13 cellular contexts compared by ENCODE assay signal in the genomic region with DNA sequence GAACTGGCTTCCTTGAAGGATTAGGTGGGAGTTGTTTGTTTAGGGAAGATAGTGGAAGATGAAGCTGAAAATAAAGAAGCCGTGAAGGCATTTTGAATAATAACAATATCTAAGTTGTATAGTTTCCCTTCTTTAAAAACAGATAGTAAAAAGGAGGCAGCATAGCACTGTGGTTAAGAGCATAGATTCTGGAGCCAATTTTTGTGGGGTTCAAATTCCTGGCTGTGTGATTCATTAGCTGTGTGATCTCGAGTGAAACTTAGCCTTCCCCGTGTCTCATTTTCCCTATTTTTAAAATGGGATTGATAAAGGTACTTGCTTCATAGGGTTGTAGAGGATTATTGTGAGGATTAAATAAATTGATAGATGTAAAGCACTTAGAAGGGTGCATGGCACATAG.
A peak's percentile ranks its signal among the peaks of the same experiment; 100 is the strongest.
DNase-seq lines count a peak whose midpoint lies in the region; ATAC-seq and TF ChIP-seq lines count a peak whose summit lies in the region.
"Had no signal": no experiment of that assay in that cellular context is flagged by ENCODE, and none has a peak within 500 bp of the region (broad histone marks: within the 10 kb centered on the region; RNA-seq: fewer than 3 reads in every experiment).

No MANE protein-coding gene starts in this region.

- H3K36me3 Mint-ChIP-seq in H9 (ENCODE audit: insufficient read depth in 1 of 3, low read depth in 3 of 3): peaks cover 0 to 4% (median 1%) of the 10 kb centered on the region in 3 experiments; a peak in 2 of 7 replicates
- peaks cover 3% of the 10 kb centered on the region; the same call in 1 of the 2 replicates for H3K36me3 Mint-ChIP-seq in WTC11

- no peak overlapping the region for H3K4me3 Mint-ChIP-seq in H9
- no peak overlapping the region for H3K4me3 Mint-ChIP-seq in WTC11

- H3K4me1 ChIP-seq in H9 (ENCODE audit: insufficient read depth, low read length) (peaks cover 15% of the 10 kb centered on the region; the same call in 1 of the 2 replicates), osteoblast (ENCODE audit: insufficient read depth, low read length) (peaks cover 9% of the 10 kb centered on the region)

- no CpG with 5 or more reads among the region's 3 CpGs for WGBS in H9 (ENCODE audit: extremely low coverage, insufficient read length, low lambda C conversion rate)

- H4K20me1 ChIP-seq in H9 (ENCODE audit: control insufficient read depth, insufficient read depth, insufficient read length) (no peaks in the 10 kb centered on the region), osteoblast (ENCODE audit: insufficient read depth, low read length) (no peaks in the 10 kb centered on the region)

- no peak overlapping the region for H2BK20ac ChIP-seq in H9 (ENCODE audit: low read depth, low read length, poor library complexity, severe bottlenecking)

- DNase-seq in H9 (no peak), WTC11 (ENCODE audit: low spot score) (no peak), fibroblast of peridontal ligament (ENCODE audit: extremely low read depth) (peak; percentile 19), osteoblast (ENCODE audit: insufficient read length, low spot score, missing footprints) (no peak), NCI-H1092 treated with DMSO at 0.1 percent for 48 hours (lab: John Stamatoyannopoulos, UW) (no peak), NCI-H1417 treated with DMSO at 0.1 percent for 48 hours (lab: John Stamatoyannopoulos, UW) (no peak)
- DNase-seq in stimulated activated CD4-positive, alpha-beta T cell treated with anti-CD3 and anti-CD28 coated beads, Interleukin-12 subunit alpha, Interleukin-12 subunit beta, amount 100 ng/mL, for 4 hours: no peak
- no peak for DNase-seq in NK-92 treated with Interleukin-12 subunit alpha and Interleukin-12 subunit beta, amount 100 ng/mL, for 24 hours (lab: John Stamatoyannopoulos, UW)
- DNase-seq: DMS153, NCI-H1694, NCI-H446 had no signal

- H3K4ac ChIP-seq in H9 (ENCODE audit: low read depth, low read length): no peak overlapping the region

- H3K9ac ChIP-seq in H9 (ENCODE audit: extremely low read depth, insufficient read length, low read length): no peak overlapping the region

- H3K9me3 ChIP-seq in H9 (ENCODE audit: control insufficient read depth, low read depth, low read length) (no peaks in the 10 kb centered on the region), osteoblast (ENCODE audit: low read depth, low read length) (no peaks in the 10 kb centered on the region)
- H3K9me3 ChIP-seq: HAP-1 had no signal

- no peak overlapping the region for H2BK120ac ChIP-seq in H9 (ENCODE audit: low read depth, low read length, poor library complexity, severe bottlenecking)

- H3K36me3 ChIP-seq in osteoblast (ENCODE audit: insufficient read depth, low read length): no peaks in the 10 kb centered on the region
- H3K36me3 ChIP-seq: HAP-1 had no signal

- H3K27me3 ChIP-seq in H9 (ENCODE audit: insufficient read depth, low read length): no peaks in the 10 kb centered on the region
- H3K27me3 ChIP-seq in osteoblast (ENCODE audit: insufficient read depth, low read length): no peaks in the 10 kb centered on the region

- no peak overlapping the region for H3K23ac ChIP-seq in H9 (ENCODE audit: insufficient read length, low read depth, low read length)

- H3K79me2 ChIP-seq in H9 (ENCODE audit: insufficient read depth, low read length) (no peaks in the 10 kb centered on the region), osteoblast (ENCODE audit: insufficient read depth, low read length) (no peaks in the 10 kb centered on the region)

- H3K4me3 ChIP-seq in osteoblast (ENCODE audit: insufficient read depth, low read length): no peak overlapping the region
- H3K4me3 ChIP-seq: HAP-1 had no signal

- no peak overlapping the region for H2BK12ac ChIP-seq in H9 (ENCODE audit: insufficient read length, low read depth, low read length)

- H3K18ac ChIP-seq in H9 (ENCODE audit: insufficient read length, low read depth, low read length): no peak overlapping the region

- POLR2A ChIA-PET in WTC11 (lab: Charles Lee): no interaction called here

- H4K5ac ChIP-seq in H9 (ENCODE audit: insufficient read length, low read depth, low read length): no peak overlapping the region

- no peak overlapping the region for H3K14ac ChIP-seq in H9 (ENCODE audit: insufficient read depth, low read length)

- H2AFZ ChIP-seq in H9 (ENCODE audit: low read length): no peak overlapping the region
- no peak overlapping the region for H2AFZ ChIP-seq in osteoblast (ENCODE audit: low read length)

- no peak overlapping the region for H4K8ac ChIP-seq in H9 (replicated peaks; ENCODE audit: insufficient read length, low read depth, low read length)

- H3K56ac ChIP-seq in H9 (ENCODE audit: insufficient read length, low read depth, low read length): no peak overlapping the region

- CTCF ChIA-PET in WTC11 (lab: Charles Lee): no interaction called here

- H2AK5ac ChIP-seq in H9 (ENCODE audit: insufficient read length, low read length): no peak overlapping the region

- no peak overlapping the region for H2BK5ac ChIP-seq in H9 (ENCODE audit: insufficient read length, low read length)

- H4K91ac ChIP-seq in H9 (ENCODE audit: insufficient read length, low read depth, low read length): no peak overlapping the region

- peak overlapping the region in 2 of 3 experiments; percentile 1 to 82; a peak in 2 of 7 replicates for H3K27ac Mint-ChIP-seq in H9
- H3K27ac Mint-ChIP-seq in WTC11: 0 out of 2 replicates have a peak overlapping the region, but pooled peaks have one; percentile 3
- H3K27ac Mint-ChIP-seq: IgD-negative memory B cell had no signal

- H3K9me3 Mint-ChIP-seq in H9: no peaks in the 10 kb centered on the region; a peak in 1 of 5 replicates
- peaks cover 3% of the 10 kb centered on the region; the same call in 1 of the 2 replicates for H3K9me3 Mint-ChIP-seq in WTC11
- H3K9me3 Mint-ChIP-seq: IgD-negative memory B cell had no signal

- H3K4me2 ChIP-seq in H9 (ENCODE audit: insufficient read depth, insufficient read length, low read length) (no peak overlapping the region), osteoblast (ENCODE audit: insufficient read depth, low read length) (peak overlapping the region; percentile 46)

- peaks cover 65 to 67% of the 10 kb centered on the region in 2 experiments for H3K4me1 Mint-ChIP-seq in H9
- H3K4me1 Mint-ChIP-seq in WTC11: peaks cover 81% of the 10 kb centered on the region

- H3K79me1 ChIP-seq in H9 (ENCODE audit: insufficient read depth, low read depth, low read length, poor library complexity, severe bottlenecking): no peaks in the 10 kb centered on the region

- H3K27me3 Mint-ChIP-seq in H9 (ENCODE audit: low read depth) (no peaks in the 10 kb centered on the region), WTC11 (ENCODE audit: low read depth) (no peaks in the 10 kb centered on the region)
- H3K27me3 Mint-ChIP-seq: IgD-negative memory B cell had no signal

- no peaks in the 10 kb centered on the region for H3K23me2 ChIP-seq in H9 (ENCODE audit: insufficient read length, low read depth, low read length, poor library complexity, severe bottlenecking)

- no peak overlapping the region for H3T11ph ChIP-seq in H9 (ENCODE audit: low read length)

- no peak overlapping the region for H2BK15ac ChIP-seq in H9 (ENCODE audit: low read depth, low read length)

- TF ChIP-seq CTCF in H9 (conservative IDR thresholded peaks at IDR 0.05) (no peak), WTC11 (IDR thresholded peaks at IDR 0.05) (no peak), osteoblast (IDR thresholded peaks at IDR 0.05; ENCODE audit: extremely low read depth, low read depth, low read length) (no peak)

- H3K27ac ChIP-seq in H9 (ENCODE audit: insufficient read length, low read depth, low read length): no peak overlapping the region
- no peak overlapping the region for H3K27ac ChIP-seq in osteoblast (ENCODE audit: low read depth, low read length)

- no peak for ATAC-seq in WTC11

TF ChIP-seq in WTC11, 78 proteins besides CTCF, POLR2A, EP300 and RAD21 (continues in another document):
- TF ChIP-seq NFATC4 (CRISPR knock-in tag; IDR thresholded peaks at IDR 0.05) (no peak), TP53 (CRISPR knock-in tag; IDR thresholded peaks at IDR 0.05) (no peak), ZNF263 (CRISPR knock-in tag; IDR thresholded peaks at IDR 0.05; ENCODE audit: low read depth) (no peak), MXD4 (CRISPR knock-in tag; IDR thresholded peaks at IDR 0.05; ENCODE audit: borderline replicate concordance) (no peak), GABPB1 (CRISPR knock-in tag; IDR thresholded peaks at IDR 0.05) (no peak), TEAD1 (CRISPR knock-in tag; IDR thresholded peaks at IDR 0.05) (no peak), SOX15 (CRISPR knock-in tag; IDR thresholded peaks at IDR 0.05) (no peak), ESRRA (CRISPR knock-in tag; IDR thresholded peaks at IDR 0.05; ENCODE audit: borderline replicate concordance) (no peak)
- TF ChIP-seq, protein P1, sequence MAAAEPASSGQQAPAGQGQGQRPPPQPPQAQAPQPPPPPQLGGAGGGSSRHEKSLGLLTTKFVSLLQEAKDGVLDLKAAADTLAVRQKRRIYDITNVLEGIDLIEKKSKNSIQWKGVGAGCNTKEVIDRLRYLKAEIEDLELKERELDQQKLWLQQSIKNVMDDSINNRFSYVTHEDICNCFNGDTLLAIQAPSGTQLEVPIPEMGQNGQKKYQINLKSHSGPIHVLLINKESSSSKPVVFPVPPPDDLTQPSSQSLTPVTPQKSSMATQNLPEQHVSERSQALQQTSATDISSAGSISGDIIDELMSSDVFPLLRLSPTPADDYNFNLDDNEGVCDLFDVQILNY (CRISPR knock-in tag; IDR thresholded peaks at IDR 0.05): no peak
